ENCODE assay signal across 1 cellular context in genomic region chr1:218281285-218281684, GRCh38.
A peak's percentile ranks its signal among the peaks of the same experiment; 100 is the strongest.
TF ChIP-seq lines count a peak whose summit lies in the region.

No MANE protein-coding gene starts in this region.

TF ChIP-seq in HEK293, 187 proteins besides CTCF, POLR2A, EP300 and RAD21:
- TF ChIP-seq ZBTB11 (tag by site-specific recombination; conservative IDR thresholded peaks at IDR 0.05; ENCODE audit: low read depth), result no peak
- no peak for TF ChIP-seq ZNF433 (tag by site-specific recombination; IDR thresholded peaks at IDR 0.05; ENCODE audit: low read depth)
- TF ChIP-seq ZNF654 (tag by site-specific recombination; IDR thresholded peaks at IDR 0.05; ENCODE audit: low read depth), result peak; percentile 12; the same call in 1 of the 2 replicates
- no peak for TF ChIP-seq REPIN1 (tag by site-specific recombination; IDR thresholded peaks at IDR 0.05; ENCODE audit: low read depth)
- no peak for TF ChIP-seq ZNF664 (tag by site-specific recombination; IDR thresholded peaks at IDR 0.05)
- peak; percentile 57 for TF ChIP-seq SETDB1 (IDR thresholded peaks at IDR 0.05; ENCODE audit: insufficient read length, low read length)
